Comparison of ENCODE assay signal across 18 cellular contexts in the genomic region with DNA sequence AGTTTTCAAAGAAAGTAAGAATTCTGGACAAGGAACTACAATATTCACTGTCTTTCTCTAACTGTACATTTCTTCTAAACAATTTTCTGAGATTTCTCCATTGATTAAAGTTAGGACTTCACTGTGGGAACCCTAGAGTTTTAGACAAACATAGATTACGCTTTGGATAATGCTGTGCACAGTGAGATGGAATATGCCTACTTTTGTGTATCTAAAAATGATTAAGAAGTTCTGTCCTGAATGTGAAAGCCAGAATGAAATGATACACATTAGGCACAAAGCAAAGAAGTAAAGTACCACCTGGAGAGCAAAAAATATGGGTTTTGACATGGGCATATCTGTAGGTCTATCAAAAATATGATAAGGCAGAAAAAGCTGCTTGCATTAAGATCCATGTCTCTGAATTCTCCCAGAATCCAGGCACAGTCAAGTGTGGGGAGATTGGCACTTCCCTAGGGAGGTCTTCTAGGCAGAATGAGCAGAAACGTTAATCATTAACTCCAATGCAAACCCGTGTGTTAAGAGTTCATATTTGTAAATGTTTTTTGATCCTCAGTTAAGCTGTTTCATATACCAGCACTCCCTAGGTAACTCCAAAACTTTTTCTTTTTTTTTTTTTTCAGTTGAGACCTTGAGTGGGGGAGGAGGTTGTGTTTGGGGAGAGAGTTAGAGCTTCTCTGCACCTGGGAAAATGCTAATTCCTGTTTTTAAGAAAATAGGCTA.
DNase-seq lines count a peak whose midpoint lies in the region; ATAC-seq, FAIRE-seq and TF ChIP-seq lines count a peak whose summit lies in the region.
"Had no signal": no experiment of that assay in that cellular context is flagged by ENCODE, and none has a peak within 500 bp of the region (broad histone marks: within the 10 kb centered on the region; RNA-seq: fewer than 3 reads in every experiment).

No MANE protein-coding gene starts in this region.

- 36% methylated on average over 3 of the region's 3 CpGs for WGBS in right lobe of liver (ENCODE audit: insufficient coverage, low coverage, low lambda C conversion rate, missing lambda C conversion rate)

- H3K27me3 Mint-ChIP-seq in chondrocyte (ENCODE audit: low read depth), result no peaks in the 10 kb centered on the region

- no peaks in the 10 kb centered on the region for H3K36me3 ChIP-seq in right lobe of liver
- no peaks in the 10 kb centered on the region for H3K36me3 ChIP-seq in ascending aorta
- H3K36me3 ChIP-seq: BLaER1, breast epithelium had no signal

- H3K27ac Mint-ChIP-seq in chondrocyte (ENCODE audit: unreplicated experiment), result peak overlapping the region; percentile 23
- H3K27ac Mint-ChIP-seq: activated CD4-positive, alpha-beta memory T cell treated with anti-CD3 and anti-CD28 coated beads for 36 hours; activated naive CD8-positive, alpha-beta T cell had no signal

- H3K4me3 ChIP-seq in right lobe of liver, result no peak overlapping the region
- no peak overlapping the region for H3K4me3 ChIP-seq in ascending aorta
- H3K4me3 ChIP-seq: BLaER1, breast epithelium had no signal

- H3K27me3 ChIP-seq in right lobe of liver (no peaks in the 10 kb centered on the region), ascending aorta (no peaks in the 10 kb centered on the region)
- H3K27me3 ChIP-seq: BLaER1, breast epithelium had no signal

- peak; percentile 93 to 97 (median 96) for ATAC-seq in right lobe of liver
- ATAC-seq: activated T-cell treated with anti-CD3 and anti-CD28 coated beads, Interleukin-2, amount 50 U/mL, for 4 hours had no signal

- H3K36me3 Mint-ChIP-seq in chondrocyte (ENCODE audit: low read depth), result no peaks in the 10 kb centered on the region
- H3K36me3 Mint-ChIP-seq: activated CD4-positive, alpha-beta memory T cell treated with anti-CD3 and anti-CD28 coated beads for 36 hours; activated naive CD8-positive, alpha-beta T cell had no signal

- no peak overlapping the region for H3K4me3 Mint-ChIP-seq in chondrocyte (ENCODE audit: unreplicated experiment)
- H3K4me3 Mint-ChIP-seq: activated CD4-positive, alpha-beta memory T cell treated with anti-CD3 and anti-CD28 coated beads for 36 hours; activated naive CD8-positive, alpha-beta T cell; activated T-cell treated with anti-CD3 and anti-CD28 coated beads, Interleukin-2, amount 50 U/mL, for 4 hours had no signal

- H3K9me3 Mint-ChIP-seq in chondrocyte (ENCODE audit: low read depth), result peaks cover 2% of the 10 kb centered on the region
- H3K9me3 Mint-ChIP-seq: activated CD4-positive, alpha-beta memory T cell treated with anti-CD3 and anti-CD28 coated beads for 36 hours; activated T-cell treated with anti-CD3 and anti-CD28 coated beads, Interleukin-2, amount 50 U/mL, for 4 hours had no signal

- peak; percentile 45 for DNase-seq in HuH-7 (ENCODE audit: low spot score)
- DNase-seq in chondrocyte (ENCODE audit: low spot score), result no peak
- peak in 1 of 3 donors; percentile 49 for DNase-seq in right lobe of liver
- DNase-seq in hippocampal formation (lab: John Stamatoyannopoulos, UW), result no peak
- no peak for DNase-seq in ascending aorta (ENCODE audit: low spot score in 2 of 2)
- no peak for DNase-seq in RPMI8226
- no peak for DNase-seq in frontal cortex (ENCODE audit: low spot score in 2 of 2)
- DNase-seq: activated CD4-positive, alpha-beta memory T cell treated with anti-CD3 and anti-CD28 coated beads for 36 hours; activated T-cell treated with anti-CD3 and anti-CD28 coated beads, Interleukin-2, amount 50 U/mL, for 4 hours; DMS79; erythroblast; NCI-H146; T-helper 1 cell had no signal

- H3K4me1 ChIP-seq in right lobe of liver (peaks cover 0 to 17% (median 4%) of the 10 kb centered on the region in 4 donors), ascending aorta (no peaks in the 10 kb centered on the region)
- H3K4me1 ChIP-seq: BLaER1, breast epithelium had no signal

- H3K9me3 ChIP-seq in right lobe of liver (no peaks in the 10 kb centered on the region), ascending aorta (no peaks in the 10 kb centered on the region)
- H3K9me3 ChIP-seq: BLaER1, breast epithelium had no signal

- TF ChIP-seq CTCF in chondrocyte (IDR thresholded peaks at IDR 0.05) (no peak), right lobe of liver (IDR thresholded peaks at IDR 0.05) (no peak), ascending aorta (IDR thresholded peaks at IDR 0.05) (no peak)

- H3K4me1 Mint-ChIP-seq in chondrocyte (ENCODE audit: low read depth), result peaks cover 18% of the 10 kb centered on the region

- FAIRE-seq in frontal cortex (lab: Jason Lieb, UNC), result no peak
- FAIRE-seq: GM19239 had no signal

- no peak for TF ChIP-seq POLR2A in right lobe of liver (IDR thresholded peaks at IDR 0.05)

- intact Hi-C loops in right lobe of liver (cut with DNase I) (no loop called here), ascending aorta (cut with DNase I) (no loop called here)

- peak overlapping the region; percentile 26 to 43 (median 41) for H3K27ac ChIP-seq in right lobe of liver
- no peak overlapping the region for H3K27ac ChIP-seq in ascending aorta
- H3K27ac ChIP-seq: BLaER1, breast epithelium, VCaP had no signal

Comparison
In these comparisons a context has a peak if more than half of its experiments do, and no peak if none do; other contexts are left out.
1. H3K27ac ChIP-seq: peak in right lobe of liver (3 of 3); none in ascending aorta (0 of 2).